ENCODE assay signal across 21 cellular contexts in the genomic region with DNA sequence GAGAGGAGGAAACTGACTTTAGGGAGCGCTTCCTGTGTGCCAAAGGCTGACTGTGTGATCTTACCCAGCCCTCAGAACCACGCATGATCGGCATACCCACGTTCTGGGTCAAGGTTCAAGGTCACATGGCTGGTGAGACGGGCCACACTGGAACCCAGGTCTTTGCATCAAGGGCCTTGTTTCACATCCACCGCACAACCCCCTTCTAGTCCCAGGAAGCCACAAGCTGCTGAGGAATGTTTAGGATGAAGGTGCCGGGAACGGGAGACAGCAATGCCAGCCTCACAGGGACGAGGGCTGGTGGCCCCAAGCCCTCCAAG. TPM values are rescaled to one million over a fixed set of nuclear protein-coding genes. Genes with fewer than 3 reads are reported as not detected.
DNase-seq lines count a peak whose midpoint lies in the region; ATAC-seq and TF ChIP-seq lines count a peak whose summit lies in the region.
"Had no signal": no experiment of that assay in that cellular context is flagged by ENCODE, and none has a peak within 500 bp of the region (broad histone marks: within the 10 kb centered on the region; RNA-seq: fewer than 3 reads in every experiment).

No MANE protein-coding gene starts in this region.

- no peaks in the 10 kb centered on the region for H3K9me3 ChIP-seq in SJCRH30 (replicated peaks)
- no peaks in the 10 kb centered on the region for H3K9me3 ChIP-seq in gastroesophageal sphincter
- no peaks in the 10 kb centered on the region for H3K9me3 ChIP-seq in psoas muscle
- H3K9me3 ChIP-seq in T-helper 17 cell (ENCODE audit: control insufficient read depth, low read length, poor library complexity, severe bottlenecking) = no peaks in the 10 kb centered on the region
- H3K9me3 ChIP-seq: esophagus muscularis mucosa had no signal

- H3K4me1 ChIP-seq in SJCRH30 = peaks cover 13% of the 10 kb centered on the region; the same call in 1 of the 2 replicates
- peaks cover 0 to 36% (median 7%) of the 10 kb centered on the region in 3 donors for H3K4me1 ChIP-seq in gastroesophageal sphincter
- H3K4me1 ChIP-seq in psoas muscle = no peaks in the 10 kb centered on the region

- peak; percentile 12 for DNase-seq in EH (ENCODE audit: low read depth)
- no peak for DNase-seq in SJCRH30
- DNase-seq in psoas muscle = no peak
- no peak for DNase-seq in sciatic nerve (ENCODE audit: low spot score)
- DNase-seq in T-helper 17 cell = no peak
- DNase-seq in NCI-H146 (lab: John Stamatoyannopoulos, UW) = no peak
- DNase-seq: activated CD4-positive, alpha-beta T cell treated with anti-CD3 and anti-CD28 coated beads for 1 hour; activated naive CD4-positive, alpha-beta T cell treated with Interleukin-2 at 50 U/mL for 16 hours; activated T-cell treated with anti-CD3 and anti-CD28 coated beads, Interleukin-2, amount 50 U/mL, for 24 hours; CD8-positive, alpha-beta memory T cell; DMS79; effector CD4-positive, alpha-beta T cell; NCI-H1694; NCI-H2171 treated with DMSO at 0.1 percent for 48 hours; NCI-H69; retina; stimulated activated CD4-positive, alpha-beta T cell treated with anti-CD3 and anti-CD28 coated beads, Interleukin-15, amount 100 ng/mL, for 24 hours had no signal

- TF ChIP-seq CTCF in gastroesophageal sphincter (IDR thresholded peaks at IDR 0.05) = no peak
- TF ChIP-seq CTCF in psoas muscle (IDR thresholded peaks at IDR 0.05) = no peak

- H3K4me1 Mint-ChIP-seq in T-helper 17 cell = peaks cover 1% of the 10 kb centered on the region

- no peak overlapping the region for H3K27ac Mint-ChIP-seq in T-helper 17 cell
- H3K27ac Mint-ChIP-seq: activated T-cell treated with anti-CD3 and anti-CD28 coated beads, Interleukin-2, amount 50 U/mL, for 24 hours had no signal

- 0 out of 2 replicates have a peak overlapping the region, but pooled peaks have one; percentile 7 for H3K4me3 ChIP-seq in SJCRH30
- no peak overlapping the region for H3K4me3 ChIP-seq in gastroesophageal sphincter
- H3K4me3 ChIP-seq in psoas muscle = no peak overlapping the region

- H3K36me3 Mint-ChIP-seq in T-helper 17 cell (ENCODE audit: low read depth) = no peaks in the 10 kb centered on the region

- WGBS in gastroesophageal sphincter (ENCODE audit: low coverage in 1 of 2), 2 donors = 95% methylated on average over 3 of the region's 9 CpGs; no CpG with 5 or more reads in 1 of the 2 donors
- 66 to 72% (median 67%) methylated on average over 9 of the region's 9 CpGs for WGBS in psoas muscle, 3 donors

- TF ChIP-seq POLR2A in gastroesophageal sphincter (IDR thresholded peaks at IDR 0.05) = no peak

- TF ChIP-seq EP300 in gastroesophageal sphincter (IDR thresholded peaks at IDR 0.05) = no peak

- intact Hi-C loops in psoas muscle (cut with DNase I) = no loop called here
- intact Hi-C loops in sciatic nerve (cut with DNase I) = no loop called here

- no peaks in the 10 kb centered on the region for H3K27me3 Mint-ChIP-seq in T-helper 17 cell
- H3K27me3 Mint-ChIP-seq: activated T-cell treated with anti-CD3 and anti-CD28 coated beads, Interleukin-2, amount 50 U/mL, for 24 hours had no signal

- ATAC-seq in gastroesophageal sphincter = no peak
- ATAC-seq in psoas muscle = no peak
- ATAC-seq in sciatic nerve = no peak
- no peak for ATAC-seq in T-helper 17 cell

- H3K27ac ChIP-seq in SJCRH30 = no peak overlapping the region
- H3K27ac ChIP-seq in gastroesophageal sphincter = peak overlapping the region in 3 of 4 donors; percentile 24 to 37 (median 36)
- H3K27ac ChIP-seq in psoas muscle = peak overlapping the region; percentile 36
- H3K27ac ChIP-seq: RWPE1 had no signal

- no peaks in the 10 kb centered on the region for H3K36me3 ChIP-seq in SJCRH30
- no peaks in the 10 kb centered on the region for H3K36me3 ChIP-seq in gastroesophageal sphincter
- H3K36me3 ChIP-seq in psoas muscle (ENCODE audit: insufficient read depth in 1 of 2, low read depth in 1 of 2) = no peaks in the 10 kb centered on the region
- H3K36me3 ChIP-seq: esophagus muscularis mucosa had no signal

- H3K27me3 ChIP-seq in SJCRH30 = peaks cover 6% of the 10 kb centered on the region; the same call in 1 of the 2 replicates
- no peaks in the 10 kb centered on the region for H3K27me3 ChIP-seq in gastroesophageal sphincter
- peaks cover 0 to 3% (median 2%) of the 10 kb centered on the region in 3 donors for H3K27me3 ChIP-seq in psoas muscle (ENCODE audit: insufficient read depth in 3 of 3, low read length in 2 of 3)
- H3K27me3 ChIP-seq: esophagus muscularis mucosa had no signal

- H3K4me3 Mint-ChIP-seq in T-helper 17 cell = no peak overlapping the region
- H3K4me3 Mint-ChIP-seq: activated T-cell treated with anti-CD3 and anti-CD28 coated beads, Interleukin-2, amount 50 U/mL, for 24 hours had no signal

RNA-seq across cellular contexts. Expression of a gene that starts 50.7 kb away (rescaled TPM):
- 0.10 and 0.61 TPM in 2 replicates for total RNA-seq in SJCRH30 (2014; rRNA removed; shearing (Covaris generic))
- 1 to 10 TPM; 3.0 to 5.3 (median 4.5) TPM for total RNA-seq in gastroesophageal sphincter
- 1 to 10 TPM; 3.3 to 4.9 (median 3.5) TPM for total RNA-seq in psoas muscle
- polyA plus RNA-seq in psoas muscle = 1 to 10 TPM; 1.7 to 3.1 (median 2.9) TPM
- total RNA-seq in sciatic nerve = 16.6 TPM
- total RNA-seq in T-helper 17 cell = 10 to 100 TPM in 1 of 2 donors, 1 to 10 TPM in 1; 9.2 to 11.4 TPM
- total RNA-seq: M059J had no signal
